Comparison of ENCODE assay signal across 18 cellular contexts in genomic region chr9:79346350-79347020, GRCh38.
"Had no signal": no experiment of that assay in that cellular context is flagged by ENCODE, and none has a peak within 500 bp of the region (broad histone marks: within the 10 kb centered on the region; RNA-seq: fewer than 3 reads in every experiment).

No MANE protein-coding gene starts in this region.

- H3K4me1 ChIP-seq: esophagus muscularis mucosa, foreskin keratinocyte, heart left ventricle, left lung, right lobe of liver, transverse colon had no signal

- H3K27ac ChIP-seq: cardiac muscle cell, esophagus muscularis mucosa, foreskin keratinocyte, heart left ventricle, left lung, right lobe of liver, transverse colon had no signal

- H3K9me3 ChIP-seq: esophagus muscularis mucosa, heart left ventricle, left lung, mucosa of descending colon, right lobe of liver, transverse colon had no signal

- H3K27me3 Mint-ChIP-seq: activated CD4-positive, alpha-beta T cell treated with anti-CD3 and anti-CD28 coated beads, Interleukin-2, amount 10 ng/mL, durations not matched to agents 24 days and 14 days; activated naive CD4-positive, alpha-beta T cell treated with anti-CD3 and anti-CD28 coated beads, Interleukin-2, amount 10 ng/mL, durations not matched to agents 7 days and 5 days; T-helper 17 cell had no signal

- H3K4me3 ChIP-seq: cardiac muscle cell, esophagus muscularis mucosa, heart left ventricle, left lung, mucosa of descending colon, right lobe of liver, transverse colon had no signal

- H3K36me3 ChIP-seq: cardiac muscle cell, esophagus muscularis mucosa, heart left ventricle, left lung, right lobe of liver, transverse colon had no signal

- DNase-seq: activated CD4-positive, alpha-beta T cell treated with anti-CD3 and anti-CD28 coated beads, Interleukin-2, amount 10 ng/mL, durations not matched to agents 24 days and 14 days; activated naive CD4-positive, alpha-beta T cell treated with anti-CD3 and anti-CD28 coated beads, Interleukin-2, amount 10 ng/mL, durations not matched to agents 7 days and 5 days; foreskin keratinocyte; heart left ventricle; left lung; mucosa of descending colon; nucleus accumbens; right lobe of liver; stimulated activated naive CD4-positive, alpha-beta T cell; substantia nigra; T-helper 17 cell; transverse colon had no signal

- H3K27ac Mint-ChIP-seq: activated CD4-positive, alpha-beta T cell treated with anti-CD3 and anti-CD28 coated beads, Interleukin-2, amount 10 ng/mL, durations not matched to agents 24 days and 14 days; activated naive CD4-positive, alpha-beta T cell treated with anti-CD3 and anti-CD28 coated beads, Interleukin-2, amount 10 ng/mL, durations not matched to agents 7 days and 5 days; activated T-helper 1 cell treated with anti-CD3 and anti-CD28 coated beads, Interleukin-12 subunit alpha, Interleukin-12 subunit beta, Interleukin-2, Interleukin-4 antibody, amounts not matched to agents 30 ng/mL and 10 ng/mL and 1 ng/mL, durations not matched to agents 14 hours and 24 hours and 36 hours; natural killer cell treated with Interleukin-12 subunit alpha and Interleukin-12 subunit beta and Interleukin-15 and Interleukin-18, amount 100 ng/mL, for 72 hours; progenitor cell of endocrine pancreas; T-helper 17 cell; WTC11 had no signal

- H3K9me3 Mint-ChIP-seq: activated CD4-positive, alpha-beta T cell treated with anti-CD3 and anti-CD28 coated beads, Interleukin-2, amount 10 ng/mL, durations not matched to agents 24 days and 14 days; activated naive CD4-positive, alpha-beta T cell treated with anti-CD3 and anti-CD28 coated beads, Interleukin-2, amount 10 ng/mL, durations not matched to agents 7 days and 5 days; activated T-helper 1 cell treated with anti-CD3 and anti-CD28 coated beads, Interleukin-12 subunit alpha, Interleukin-12 subunit beta, Interleukin-2, Interleukin-4 antibody, amounts not matched to agents 30 ng/mL and 10 ng/mL and 1 ng/mL, durations not matched to agents 14 hours and 24 hours and 36 hours; natural killer cell treated with Interleukin-12 subunit alpha and Interleukin-12 subunit beta and Interleukin-15 and Interleukin-18, amount 100 ng/mL, for 72 hours had no signal

- H3K36me3 Mint-ChIP-seq: activated naive CD4-positive, alpha-beta T cell treated with anti-CD3 and anti-CD28 coated beads, Interleukin-2, amount 10 ng/mL, durations not matched to agents 7 days and 5 days; natural killer cell treated with Interleukin-12 subunit alpha and Interleukin-12 subunit beta and Interleukin-15 and Interleukin-18, amount 100 ng/mL, for 72 hours; WTC11 had no signal

- ATAC-seq: foreskin keratinocyte; heart left ventricle; left lung; mucosa of descending colon; natural killer cell treated with Interleukin-12 subunit alpha and Interleukin-12 subunit beta and Interleukin-15 and Interleukin-18, amount 100 ng/mL, for 72 hours; right lobe of liver; T-helper 17 cell; WTC11 had no signal

- H3K4me1 Mint-ChIP-seq: activated CD4-positive, alpha-beta T cell treated with anti-CD3 and anti-CD28 coated beads, Interleukin-2, amount 10 ng/mL, durations not matched to agents 24 days and 14 days; activated naive CD4-positive, alpha-beta T cell treated with anti-CD3 and anti-CD28 coated beads, Interleukin-2, amount 10 ng/mL, durations not matched to agents 7 days and 5 days; T-helper 17 cell had no signal

- H3K4me3 Mint-ChIP-seq: activated CD4-positive, alpha-beta T cell treated with anti-CD3 and anti-CD28 coated beads, Interleukin-2, amount 10 ng/mL, durations not matched to agents 24 days and 14 days; activated naive CD4-positive, alpha-beta T cell treated with anti-CD3 and anti-CD28 coated beads, Interleukin-2, amount 10 ng/mL, durations not matched to agents 7 days and 5 days; activated T-helper 1 cell treated with anti-CD3 and anti-CD28 coated beads, Interleukin-12 subunit alpha, Interleukin-12 subunit beta, Interleukin-2, Interleukin-4 antibody, amounts not matched to agents 30 ng/mL and 10 ng/mL and 1 ng/mL, durations not matched to agents 14 hours and 24 hours and 36 hours; natural killer cell treated with Interleukin-12 subunit alpha and Interleukin-12 subunit beta and Interleukin-15 and Interleukin-18, amount 100 ng/mL, for 72 hours; T-helper 17 cell; WTC11 had no signal

- H3K27me3 ChIP-seq: cardiac muscle cell, esophagus muscularis mucosa, heart left ventricle, left lung, right lobe of liver, transverse colon had no signal
